Comparison of ENCODE assay signal across 1 cellular context in the genomic region with DNA sequence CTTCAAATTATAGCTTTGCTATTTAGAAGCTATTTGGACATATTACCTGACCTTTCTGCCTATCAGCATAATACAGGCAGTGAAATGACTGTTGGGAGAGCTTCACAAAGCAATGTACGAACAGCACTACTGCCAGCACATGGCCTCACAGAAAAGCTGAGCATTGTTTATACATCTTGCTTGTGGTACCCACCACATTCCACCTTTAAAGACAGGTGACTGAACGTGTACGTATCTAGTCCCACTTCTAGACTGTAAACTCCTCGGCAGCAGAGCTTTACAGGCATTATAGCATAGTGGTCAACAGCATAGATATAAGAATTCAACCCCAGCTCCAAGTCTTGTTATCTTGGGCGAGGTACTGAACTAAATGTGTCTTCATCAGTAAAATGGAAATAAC.
A peak's percentile ranks its signal among the peaks of the same experiment; 100 is the strongest.
TF ChIP-seq lines count a peak whose summit lies in the region.

No MANE protein-coding gene starts in this region.

TF ChIP-seq in GM12878, 131 proteins besides CTCF, POLR2A, EP300 and RAD21:
- TF ChIP-seq HDAC6 (IDR thresholded peaks at IDR 0.05; ENCODE audit: unreplicated experiment) (no peak), TCF7 (IDR thresholded peaks at IDR 0.05; ENCODE audit: borderline replicate concordance) (no peak), POLR2AphosphoS5 (IDR thresholded peaks at IDR 0.05; ENCODE audit: low read length) (no peak), PKNOX1 (IDR thresholded peaks at IDR 0.05) (no peak), KAT2A (conservative IDR thresholded peaks at IDR 0.05; ENCODE audit: control insufficient read depth, low read depth, low read length) (no peak), MXI1 (IDR thresholded peaks at IDR 0.05; ENCODE audit: low read depth, low read length) (peak; percentile 53; the same call in 1 of the 2 replicates)
- TF ChIP-seq, protein P1, sequence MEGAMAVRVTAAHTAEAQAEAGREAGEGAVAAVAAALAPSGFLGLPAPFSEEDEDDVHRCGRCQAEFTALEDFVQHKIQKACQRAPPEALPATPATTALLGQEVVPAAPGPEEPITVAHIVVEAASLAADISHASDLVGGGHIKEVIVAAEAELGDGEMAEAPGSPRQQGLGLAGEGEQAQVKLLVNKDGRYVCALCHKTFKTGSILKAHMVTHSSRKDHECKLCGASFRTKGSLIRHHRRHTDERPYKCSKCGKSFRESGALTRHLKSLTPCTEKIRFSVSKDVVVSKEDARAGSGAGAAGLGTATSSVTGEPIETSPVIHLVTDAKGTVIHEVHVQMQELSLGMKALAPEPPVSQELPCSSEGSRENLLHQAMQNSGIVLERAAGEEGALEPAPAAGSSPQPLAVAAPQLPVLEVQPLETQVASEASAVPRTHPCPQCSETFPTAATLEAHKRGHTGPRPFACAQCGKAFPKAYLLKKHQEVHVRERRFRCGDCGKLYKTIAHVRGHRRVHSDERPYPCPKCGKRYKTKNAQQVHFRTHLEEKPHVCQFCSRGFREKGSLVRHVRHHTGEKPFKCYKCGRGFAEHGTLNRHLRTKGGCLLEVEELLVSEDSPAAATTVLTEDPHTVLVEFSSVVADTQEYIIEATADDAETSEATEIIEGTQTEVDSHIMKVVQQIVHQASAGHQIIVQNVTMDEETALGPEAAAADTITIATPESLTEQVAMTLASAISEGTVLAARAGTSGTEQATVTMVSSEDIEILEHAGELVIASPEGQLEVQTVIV (IDR thresholded peaks at IDR 0.05; ENCODE audit: borderline replicate concordance, partially characterized antibody) = no peak
